ENCODE assay signal across 28 cellular contexts in genomic region chr1:230771773-230772354, GRCh38. TPM values are rescaled to one million over a fixed set of nuclear protein-coding genes. Genes with fewer than 3 reads are reported as not detected.
A peak's percentile ranks its signal among the peaks of the same experiment; 100 is the strongest.
DNase-seq lines count a peak whose midpoint lies in the region; ATAC-seq, FAIRE-seq and TF ChIP-seq lines count a peak whose summit lies in the region.
"Had no signal": no experiment of that assay in that cellular context is flagged by ENCODE, and none has a peak within 500 bp of the region (broad histone marks: within the 10 kb centered on the region; RNA-seq: fewer than 3 reads in every experiment).

No MANE protein-coding gene starts in this region.

- CTCF ChIA-PET in MCF 10A (lab: Yijun Ruan, JAX) (interaction anchor here (0.5 to 1.5 kb wide), 13 partner anchors 9 to 345 kb away, joined by 3 to 12 read pairs (median 4); no protein-coding TSS in a partner anchor), HEK293 (lab: Yijun Ruan, JAX) (interaction anchor here (0.6 to 1.6 kb wide), 3 partner anchors 10 to 129 kb away, joined by 3 to 9 read pairs (median 3); no protein-coding TSS in a partner anchor)

- TF ChIP-seq POLR2A in breast epithelium (IDR thresholded peaks at IDR 0.05), result no peak

- H3K9me3 Mint-ChIP-seq in MCF 10A (ENCODE audit: unreplicated experiment), result no peaks in the 10 kb centered on the region
- H3K9me3 Mint-ChIP-seq in nephron progenitor cell, result peaks cover 8% of the 10 kb centered on the region

- H3K4me1 Mint-ChIP-seq in MCF 10A (ENCODE audit: insufficient read depth, unreplicated experiment) (peaks cover 7% of the 10 kb centered on the region), nephron progenitor cell (peaks cover 11% of the 10 kb centered on the region)
- H3K4me1 Mint-ChIP-seq: B cell, CD14-positive monocyte had no signal

- FAIRE-seq in bronchial epithelial cell (lab: Jason Lieb, UNC), result no peak
- FAIRE-seq: GM12878 had no signal

- POLR2A ChIA-PET in MCF 10A (lab: Yijun Ruan, JAX), result no interaction called here
- POLR2A ChIA-PET in HEK293 (lab: Yijun Ruan, JAX), result interaction anchor here (1.0 kb wide), 1 partner anchor 129 kb away, joined by 3 read pairs; no protein-coding TSS in a partner anchor

- H3K27me3 Mint-ChIP-seq in MCF 10A (ENCODE audit: insufficient read depth, unreplicated experiment), result no peaks in the 10 kb centered on the region
- peaks cover 13% of the 10 kb centered on the region for H3K27me3 Mint-ChIP-seq in nephron progenitor cell (ENCODE audit: low read depth, poor library complexity)

- H3K36me3 ChIP-seq in breast epithelium, result no peaks in the 10 kb centered on the region
- no peaks in the 10 kb centered on the region for H3K36me3 ChIP-seq in HEK293 (ENCODE audit: control insufficient read depth in 2 of 2, insufficient read depth in 1 of 2, low read length in 2 of 2)
- no peaks in the 10 kb centered on the region for H3K36me3 ChIP-seq in bronchial epithelial cell (ENCODE audit: control insufficient read depth, insufficient read depth, low read length)

- intact Hi-C loops in MCF 10A (cut with micrococcal nuclease), result loop anchor here (2.0 kb wide), 1 partner anchor 91 kb away; no protein-coding TSS in a partner anchor
- intact Hi-C loops in breast epithelium (cut with DNase I; ENCODE audit: low total_unique reads), result no loop called here

- H3K4me3 Mint-ChIP-seq in MCF 10A (ENCODE audit: unreplicated experiment) (no peak overlapping the region), nephron progenitor cell (no peak overlapping the region)
- H3K4me3 Mint-ChIP-seq: B cell; CD14-positive monocyte; CD8-positive, alpha-beta memory T cell had no signal

- H3K9me3 ChIP-seq in breast epithelium, result no peaks in the 10 kb centered on the region
- no peaks in the 10 kb centered on the region for H3K9me3 ChIP-seq in HEK293 (ENCODE audit: control insufficient read depth, insufficient read depth, low read depth, low read length)
- H3K9me3 ChIP-seq: SK-N-SH had no signal

- H3K27me3 ChIP-seq in breast epithelium, result no peaks in the 10 kb centered on the region
- H3K27me3 ChIP-seq in bronchial epithelial cell (ENCODE audit: control insufficient read depth, insufficient read depth, low read length), result no peaks in the 10 kb centered on the region

- BruUV-seq in MCF 10A (replicated peaks; lab: Mats Ljungman, UMichigan), result no TSS peak

- no peaks in the 10 kb centered on the region for H3K4me1 ChIP-seq in breast epithelium
- no peaks in the 10 kb centered on the region for H3K4me1 ChIP-seq in HEK293 (ENCODE audit: control insufficient read depth, insufficient read depth, low read length)

- H3K27ac Mint-ChIP-seq in MCF 10A (ENCODE audit: low read depth, unreplicated experiment), result no peak overlapping the region
- H3K27ac Mint-ChIP-seq in nephron progenitor cell, result no peak overlapping the region
- H3K27ac Mint-ChIP-seq: B cell; CD8-positive, alpha-beta memory T cell had no signal

- no peak overlapping the region for H3K27ac ChIP-seq in breast epithelium
- H3K27ac ChIP-seq in HEK293 (ENCODE audit: extremely low read depth, low read depth, low read length), result no peak overlapping the region
- H3K27ac ChIP-seq: 22Rv1 had no signal

- TF ChIP-seq CTCF in MCF 10A (IDR thresholded peaks at IDR 0.05; ENCODE audit: unreplicated experiment), result no peak
- TF ChIP-seq CTCF in breast epithelium (IDR thresholded peaks at IDR 0.05), result no peak
- TF ChIP-seq CTCF in HEK293 (tag by site-specific recombination; IDR thresholded peaks at IDR 0.05), result no peak
- TF ChIP-seq CTCF in bronchial epithelial cell (IDR thresholded peaks at IDR 0.05; ENCODE audit: insufficient read depth, low read length, severe bottlenecking), result no peak
- TF ChIP-seq CTCF in nephron progenitor cell (IDR thresholded peaks at IDR 0.05), result no peak

- DNase-seq in MCF 10A (ENCODE audit: unreplicated experiment) (peak; percentile 29), breast epithelium (ENCODE audit: low spot score in 2 of 2) (no peak), bronchial epithelial cell (ENCODE audit: low read depth) (peak; percentile 72), left lobe of liver (ENCODE audit: low spot score) (peak; percentile 80), nephron progenitor cell (no peak)
- no peak for DNase-seq in activated effector memory CD4-positive, alpha-beta T cell treated with Interleukin-2 at 50 U/mL for 16 hours
- DNase-seq: CD8-positive, alpha-beta memory T cell; DMS 273 treated with DMSO at 0.1 percent for 48 hours; DMS79; GDM1; KG1; MM.1S; NCI-H1417; NCI-H1694; NCI-H2081; NCI-H510A; NCI-H69; SK-N-SH had no signal

- H3K36me3 Mint-ChIP-seq in MCF 10A (ENCODE audit: insufficient read depth, unreplicated experiment), result no peaks in the 10 kb centered on the region
- H3K36me3 Mint-ChIP-seq in nephron progenitor cell (ENCODE audit: low read depth), result no peaks in the 10 kb centered on the region
- H3K36me3 Mint-ChIP-seq: CD14-positive monocyte; CD8-positive, alpha-beta memory T cell had no signal

- no peak overlapping the region for H3K4me3 ChIP-seq in breast epithelium
- no peak overlapping the region for H3K4me3 ChIP-seq in HEK293 (ENCODE audit: low read depth, low read length)
- H3K4me3 ChIP-seq in bronchial epithelial cell (ENCODE audit: low read depth, low read length), result no peak overlapping the region
- H3K4me3 ChIP-seq: GM12878 had no signal

- ATAC-seq in left lobe of liver, result peak; percentile 92
- ATAC-seq in GM19467 (IDR thresholded peaks at IDR 0.05; ENCODE audit: unreplicated experiment), result no peak
- ATAC-seq: GM12878, HCT116, Panc1 had no signal

TF ChIP-seq in HEK293, 187 proteins besides CTCF, POLR2A, EP300 and RAD21:
- TF ChIP-seq ZNF580 (tag by site-specific recombination; IDR thresholded peaks at IDR 0.05) (no peak), SCRT2 (tag by site-specific recombination; IDR thresholded peaks at IDR 0.05) (peak; percentile 66)
TF ChIP-seq in HEK293: peak in this region for 1.

RNA-seq across cellular contexts. Expression of gene CAPN9, which starts 24.7 kb away (rescaled TPM):
- not detected in 2 replicates for total RNA-seq in MCF 10A (2022)
- total RNA-seq in breast epithelium, result 1 to 10 TPM in 1 of 3 donors, not detected in 2; 2.3 TPM
- total RNA-seq in bronchial epithelial cell, result 0.13 TPM in 1 of 2 replicates, not detected in the other
- total RNA-seq in left lobe of liver, result not detected
- total RNA-seq: B cell; CD8-positive, alpha-beta memory T cell; GM12878; HT1080; OCI-LY7 had no signal

RNA-seq across cellular contexts. Expression of gene AGT, which starts 57.9 kb away (rescaled TPM):
- total RNA-seq in MCF 10A (2022) (not detected in 2 replicates), breast epithelium (1 to 10 TPM in 2 of 3 donors, under 1 TPM in 1; 0.59 to 9.1 (median 8.2) TPM), bronchial epithelial cell (under 0.01 TPM in 1 of 2 replicates, not detected in the other), left lobe of liver (2,376 TPM)
- total RNA-seq: B cell; CD8-positive, alpha-beta memory T cell; OCI-LY7 had no signal

Comparison
In these comparisons a context has a peak if more than half of its experiments do, and no peak if none do; other contexts are left out.
1. DNase-seq: peak in MCF 10A (single experiment), bronchial epithelial cell (single experiment) and left lobe of liver (single experiment); none in breast epithelium (0 of 2), activated effector memory CD4-positive, alpha-beta T cell treated with Interleukin-2 at 50 U/mL for 16 hours (single experiment) and nephron progenitor cell (single experiment).
2. RNA of gene AGT, which starts 57.9 kb away (total RNA-seq): 2,376 TPM in left lobe of liver (single experiment); 0.59 to 9.1 TPM in breast epithelium, not detected in MCF 10A and under 0.01 TPM in bronchial epithelial cell; every median in the first group is over 100 times any median in the second.